In genomic region chr22:37559901-37560681, GRCh38 we compare ENCODE assay signal across 8 cellular contexts. TPM values are rescaled to one million over a fixed set of nuclear protein-coding genes. Genes with fewer than 3 reads are reported as not detected.
A peak's percentile ranks its signal among the peaks of the same experiment; 100 is the strongest.
DNase-seq lines count a peak whose midpoint lies in the region; ATAC-seq and TF ChIP-seq lines count a peak whose summit lies in the region.

TSS of gene CDC42EP1 (plus strand) at chr22:37560480. CDS start at chr22:37566350, 5,870 bp downstream.

- TF ChIP-seq CTCF in ovary (IDR thresholded peaks at IDR 0.05), result no peak

- peak within 1 kb of the TSS; percentile 61 for H3K4me3 ChIP-seq in ovary

- peaks cover 13% of the 10 kb centered on the region for H3K4me1 ChIP-seq in ovary (ENCODE audit: insufficient read depth)

- WGBS in ovary, 3 donors, result 3 to 4% (median 4%) methylated on average over 52 to 84 of the region's 85 CpGs

- no peaks in the 10 kb centered on the region for H3K36me3 ChIP-seq in ovary

- DNase-seq in NCI-H2227 (lab: John Stamatoyannopoulos, UW; ENCODE audit: unreplicated experiment) (peak; percentile 46), NCI-H2227 treated with DMSO at 0.1 percent for 48 hours (lab: John Stamatoyannopoulos, UW) (no peak), amniotic epithelial cell (ENCODE audit: low read depth) (peak; percentile 64), left cardiac atrium (peak; percentile 70), ovary (peak; percentile 73 to 85 (median 78)), NOMO-1 (lab: John Stamatoyannopoulos, UW; ENCODE audit: unreplicated experiment in 2 of 2) (no peak)

- intact Hi-C loops in left cardiac atrium (cut with DNase I), result loop anchor here in 1 of 2 donors (10.0 kb wide), 1 partner anchor 245 kb away; no protein-coding TSS in a partner anchor
- intact Hi-C loops in ovary (cut with DNase I), result loop anchor here in 3 of 4 donors (2.0 kb wide), 1 partner anchor 13 kb away; no protein-coding TSS in a partner anchor

- TF ChIP-seq POLR2A in ovary (IDR thresholded peaks at IDR 0.05), result peak; percentile 77

- no peaks in the 10 kb centered on the region for H3K9me3 ChIP-seq in ovary

- no peak for TF ChIP-seq EP300 in ovary (IDR thresholded peaks at IDR 0.05)

- H3K27me3 ChIP-seq in ovary, result no peaks in the 10 kb centered on the region

- ATAC-seq in left cardiac atrium (peak; percentile 57 to 76), HG03175 (IDR thresholded peaks at IDR 0.05; ENCODE audit: unreplicated experiment) (no peak), GM21529 (IDR thresholded peaks at IDR 0.05; ENCODE audit: unreplicated experiment) (no peak)

- H3K27ac ChIP-seq in ovary, result peak within 1 kb of the TSS; percentile 99

RNA-seq across cellular contexts. Expression of gene CDC42EP1, which starts in this region (rescaled TPM):
- total RNA-seq in left cardiac atrium (10 to 100 TPM; 20.9 to 44.6 TPM), ovary (100 to 1,000 TPM in 2 of 7 donors, 10 to 100 TPM in 5; 25.6 to 125 (median 89.7) TPM)
- 10 to 100 TPM in 1 of 2 donors, 1 to 10 TPM in 1; 3.4 to 41.3 TPM for polyA plus RNA-seq in ovary

Comparison
In these comparisons a context has a peak if more than half of its experiments do, and no peak if none do; other contexts are left out.
1. DNase-seq: peak in NCI-H2227 (single experiment), amniotic epithelial cell (single experiment), left cardiac atrium (single experiment) and ovary (5 of 5); none in NCI-H2227 treated with DMSO at 0.1 percent for 48 hours (single experiment) and NOMO-1 (0 of 2).
2. ATAC-seq: peak in left cardiac atrium (2 of 2); none in HG03175 (single experiment) and GM21529 (single experiment).